Comparison of ENCODE assay signal across 1 cellular context in the genomic region with DNA sequence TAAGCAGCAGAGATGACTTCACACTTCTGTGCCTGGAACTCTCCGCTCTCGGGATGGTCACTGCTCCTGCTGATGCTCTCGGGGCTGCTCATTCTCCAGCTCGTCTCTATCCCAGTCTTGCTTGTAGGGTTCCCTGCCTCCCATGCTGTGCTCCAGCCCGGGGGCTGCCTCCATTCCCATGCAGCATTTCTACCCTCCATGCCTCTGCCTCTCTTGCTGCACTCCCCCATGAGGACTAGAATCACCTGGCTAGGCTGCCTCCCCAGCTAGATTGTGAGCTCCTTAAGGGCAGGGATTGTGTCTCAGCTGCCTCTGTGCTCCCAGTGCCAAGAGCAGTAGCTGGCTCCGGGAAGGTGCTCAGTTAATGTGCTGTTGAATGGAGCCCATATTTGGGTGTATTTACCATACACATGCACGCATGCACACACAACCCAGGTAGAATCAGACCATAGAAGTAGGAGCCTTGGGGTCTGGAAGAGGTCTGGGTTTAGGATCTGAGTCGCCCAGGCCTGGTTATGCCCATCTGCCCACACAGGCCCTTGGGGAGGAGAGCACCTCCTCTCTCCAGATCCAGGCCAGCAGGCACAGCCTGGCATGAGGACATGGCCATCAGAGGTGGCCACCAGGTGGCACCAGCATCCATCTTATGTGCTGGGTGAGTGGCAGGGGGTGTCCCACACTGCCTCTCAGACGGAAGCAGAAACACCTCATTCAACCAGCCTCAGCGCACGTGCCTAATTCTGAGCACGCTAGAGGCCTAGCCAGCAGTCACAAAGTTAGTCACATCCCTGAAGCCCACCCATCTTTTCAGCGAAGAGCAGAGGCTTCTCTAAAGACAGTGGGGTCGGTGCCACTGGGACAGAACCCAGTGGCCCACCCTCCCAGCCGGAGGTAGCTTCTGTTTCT.
A peak's percentile ranks its signal among the peaks of the same experiment; 100 is the strongest.
TF ChIP-seq lines count a peak whose summit lies in the region.

No MANE protein-coding gene starts in this region.

TF ChIP-seq in HepG2, 621 proteins besides CTCF, POLR2A, EP300 and RAD21 (continued from another document):
- TF ChIP-seq, protein P1, sequence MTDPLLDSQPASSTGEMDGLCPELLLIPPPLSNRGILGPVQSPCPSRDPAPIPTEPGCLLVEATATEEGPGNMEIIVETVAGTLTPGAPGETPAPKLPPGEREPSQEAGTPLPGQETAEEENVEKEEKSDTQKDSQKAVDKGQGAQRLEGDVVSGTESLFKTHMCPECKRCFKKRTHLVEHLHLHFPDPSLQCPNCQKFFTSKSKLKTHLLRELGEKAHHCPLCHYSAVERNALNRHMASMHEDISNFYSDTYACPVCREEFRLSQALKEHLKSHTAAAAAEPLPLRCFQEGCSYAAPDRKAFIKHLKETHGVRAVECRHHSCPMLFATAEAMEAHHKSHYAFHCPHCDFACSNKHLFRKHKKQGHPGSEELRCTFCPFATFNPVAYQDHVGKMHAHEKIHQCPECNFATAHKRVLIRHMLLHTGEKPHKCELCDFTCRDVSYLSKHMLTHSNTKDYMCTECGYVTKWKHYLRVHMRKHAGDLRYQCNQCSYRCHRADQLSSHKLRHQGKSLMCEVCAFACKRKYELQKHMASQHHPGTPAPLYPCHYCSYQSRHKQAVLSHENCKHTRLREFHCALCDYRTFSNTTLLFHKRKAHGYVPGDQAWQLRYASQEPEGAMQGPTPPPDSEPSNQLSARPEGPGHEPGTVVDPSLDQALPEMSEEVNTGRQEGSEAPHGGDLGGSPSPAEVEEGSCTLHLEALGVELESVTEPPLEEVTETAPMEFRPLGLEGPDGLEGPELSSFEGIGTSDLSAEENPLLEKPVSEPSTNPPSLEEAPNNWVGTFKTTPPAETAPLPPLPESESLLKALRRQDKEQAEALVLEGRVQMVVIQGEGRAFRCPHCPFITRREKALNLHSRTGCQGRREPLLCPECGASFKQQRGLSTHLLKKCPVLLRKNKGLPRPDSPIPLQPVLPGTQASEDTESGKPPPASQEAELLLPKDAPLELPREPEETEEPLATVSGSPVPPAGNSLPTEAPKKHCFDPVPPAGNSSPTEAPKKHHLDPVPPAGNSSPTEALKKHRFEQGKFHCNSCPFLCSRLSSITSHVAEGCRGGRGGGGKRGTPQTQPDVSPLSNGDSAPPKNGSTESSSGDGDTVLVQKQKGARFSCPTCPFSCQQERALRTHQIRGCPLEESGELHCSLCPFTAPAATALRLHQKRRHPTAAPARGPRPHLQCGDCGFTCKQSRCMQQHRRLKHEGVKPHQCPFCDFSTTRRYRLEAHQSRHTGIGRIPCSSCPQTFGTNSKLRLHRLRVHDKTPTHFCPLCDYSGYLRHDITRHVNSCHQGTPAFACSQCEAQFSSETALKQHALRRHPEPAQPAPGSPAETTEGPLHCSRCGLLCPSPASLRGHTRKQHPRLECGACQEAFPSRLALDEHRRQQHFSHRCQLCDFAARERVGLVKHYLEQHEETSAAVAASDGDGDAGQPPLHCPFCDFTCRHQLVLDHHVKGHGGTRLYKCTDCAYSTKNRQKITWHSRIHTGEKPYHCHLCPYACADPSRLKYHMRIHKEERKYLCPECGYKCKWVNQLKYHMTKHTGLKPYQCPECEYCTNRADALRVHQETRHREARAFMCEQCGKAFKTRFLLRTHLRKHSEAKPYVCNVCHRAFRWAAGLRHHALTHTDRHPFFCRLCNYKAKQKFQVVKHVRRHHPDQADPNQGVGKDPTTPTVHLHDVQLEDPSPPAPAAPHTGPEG (CRISPR knock-in tag; IDR thresholded peaks at IDR 0.05): no peak
- TF ChIP-seq ZNF629 (CRISPR knock-in tag; conservative IDR thresholded peaks at IDR 0.05) (no peak), IRX3 (CRISPR knock-in tag; IDR thresholded peaks at IDR 0.05; ENCODE audit: borderline replicate concordance, low read depth) (no peak), GLI4 (CRISPR knock-in tag; IDR thresholded peaks at IDR 0.05; ENCODE audit: borderline replicate concordance) (no peak), TRIM24 (CRISPR knock-in tag; IDR thresholded peaks at IDR 0.05) (no peak), GABPB1 (CRISPR knock-in tag; IDR thresholded peaks at IDR 0.05) (no peak), ZNF747 (CRISPR knock-in tag; IDR thresholded peaks at IDR 0.05; ENCODE audit: borderline replicate concordance) (no peak), ZMAT3 (CRISPR knock-in tag; conservative IDR thresholded peaks at IDR 0.05) (no peak), ZNF83 (CRISPR knock-in tag; IDR thresholded peaks at IDR 0.05; ENCODE audit: borderline replicate concordance) (no peak), RFX3 (CRISPR knock-in tag; IDR thresholded peaks at IDR 0.05) (no peak), ZNF605 (CRISPR knock-in tag; IDR thresholded peaks at IDR 0.05) (no peak), PHF8 (CRISPR knock-in tag; IDR thresholded peaks at IDR 0.05) (no peak)
- TF ChIP-seq, protein P2, sequence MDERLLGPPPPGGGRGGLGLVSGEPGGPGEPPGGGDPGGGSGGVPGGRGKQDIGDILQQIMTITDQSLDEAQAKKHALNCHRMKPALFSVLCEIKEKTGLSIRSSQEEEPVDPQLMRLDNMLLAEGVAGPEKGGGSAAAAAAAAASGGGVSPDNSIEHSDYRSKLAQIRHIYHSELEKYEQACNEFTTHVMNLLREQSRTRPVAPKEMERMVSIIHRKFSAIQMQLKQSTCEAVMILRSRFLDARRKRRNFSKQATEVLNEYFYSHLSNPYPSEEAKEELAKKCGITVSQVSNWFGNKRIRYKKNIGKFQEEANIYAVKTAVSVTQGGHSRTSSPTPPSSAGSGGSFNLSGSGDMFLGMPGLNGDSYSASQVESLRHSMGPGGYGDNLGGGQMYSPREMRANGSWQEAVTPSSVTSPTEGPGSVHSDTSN (CRISPR knock-in tag; IDR thresholded peaks at IDR 0.05): peak; percentile 65
- TF ChIP-seq, protein P3, sequence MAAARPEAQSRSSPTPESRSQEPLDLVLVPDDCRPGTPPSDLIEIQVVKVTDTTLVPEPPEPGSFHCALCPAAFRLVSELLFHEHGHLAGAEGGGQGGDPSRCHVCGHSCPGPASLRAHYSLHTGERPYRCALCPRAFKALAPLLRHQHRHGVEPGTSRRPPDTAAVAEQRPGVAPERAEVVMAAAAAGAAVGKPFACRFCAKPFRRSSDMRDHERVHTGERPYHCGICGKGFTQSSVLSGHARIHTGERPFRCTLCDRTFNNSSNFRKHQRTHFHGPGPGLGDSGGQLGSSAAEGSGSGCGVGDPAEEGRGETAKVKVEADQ (CRISPR knock-in tag; IDR thresholded peaks at IDR 0.05; ENCODE audit: borderline replicate concordance): no peak
- TF ChIP-seq, protein P4, sequence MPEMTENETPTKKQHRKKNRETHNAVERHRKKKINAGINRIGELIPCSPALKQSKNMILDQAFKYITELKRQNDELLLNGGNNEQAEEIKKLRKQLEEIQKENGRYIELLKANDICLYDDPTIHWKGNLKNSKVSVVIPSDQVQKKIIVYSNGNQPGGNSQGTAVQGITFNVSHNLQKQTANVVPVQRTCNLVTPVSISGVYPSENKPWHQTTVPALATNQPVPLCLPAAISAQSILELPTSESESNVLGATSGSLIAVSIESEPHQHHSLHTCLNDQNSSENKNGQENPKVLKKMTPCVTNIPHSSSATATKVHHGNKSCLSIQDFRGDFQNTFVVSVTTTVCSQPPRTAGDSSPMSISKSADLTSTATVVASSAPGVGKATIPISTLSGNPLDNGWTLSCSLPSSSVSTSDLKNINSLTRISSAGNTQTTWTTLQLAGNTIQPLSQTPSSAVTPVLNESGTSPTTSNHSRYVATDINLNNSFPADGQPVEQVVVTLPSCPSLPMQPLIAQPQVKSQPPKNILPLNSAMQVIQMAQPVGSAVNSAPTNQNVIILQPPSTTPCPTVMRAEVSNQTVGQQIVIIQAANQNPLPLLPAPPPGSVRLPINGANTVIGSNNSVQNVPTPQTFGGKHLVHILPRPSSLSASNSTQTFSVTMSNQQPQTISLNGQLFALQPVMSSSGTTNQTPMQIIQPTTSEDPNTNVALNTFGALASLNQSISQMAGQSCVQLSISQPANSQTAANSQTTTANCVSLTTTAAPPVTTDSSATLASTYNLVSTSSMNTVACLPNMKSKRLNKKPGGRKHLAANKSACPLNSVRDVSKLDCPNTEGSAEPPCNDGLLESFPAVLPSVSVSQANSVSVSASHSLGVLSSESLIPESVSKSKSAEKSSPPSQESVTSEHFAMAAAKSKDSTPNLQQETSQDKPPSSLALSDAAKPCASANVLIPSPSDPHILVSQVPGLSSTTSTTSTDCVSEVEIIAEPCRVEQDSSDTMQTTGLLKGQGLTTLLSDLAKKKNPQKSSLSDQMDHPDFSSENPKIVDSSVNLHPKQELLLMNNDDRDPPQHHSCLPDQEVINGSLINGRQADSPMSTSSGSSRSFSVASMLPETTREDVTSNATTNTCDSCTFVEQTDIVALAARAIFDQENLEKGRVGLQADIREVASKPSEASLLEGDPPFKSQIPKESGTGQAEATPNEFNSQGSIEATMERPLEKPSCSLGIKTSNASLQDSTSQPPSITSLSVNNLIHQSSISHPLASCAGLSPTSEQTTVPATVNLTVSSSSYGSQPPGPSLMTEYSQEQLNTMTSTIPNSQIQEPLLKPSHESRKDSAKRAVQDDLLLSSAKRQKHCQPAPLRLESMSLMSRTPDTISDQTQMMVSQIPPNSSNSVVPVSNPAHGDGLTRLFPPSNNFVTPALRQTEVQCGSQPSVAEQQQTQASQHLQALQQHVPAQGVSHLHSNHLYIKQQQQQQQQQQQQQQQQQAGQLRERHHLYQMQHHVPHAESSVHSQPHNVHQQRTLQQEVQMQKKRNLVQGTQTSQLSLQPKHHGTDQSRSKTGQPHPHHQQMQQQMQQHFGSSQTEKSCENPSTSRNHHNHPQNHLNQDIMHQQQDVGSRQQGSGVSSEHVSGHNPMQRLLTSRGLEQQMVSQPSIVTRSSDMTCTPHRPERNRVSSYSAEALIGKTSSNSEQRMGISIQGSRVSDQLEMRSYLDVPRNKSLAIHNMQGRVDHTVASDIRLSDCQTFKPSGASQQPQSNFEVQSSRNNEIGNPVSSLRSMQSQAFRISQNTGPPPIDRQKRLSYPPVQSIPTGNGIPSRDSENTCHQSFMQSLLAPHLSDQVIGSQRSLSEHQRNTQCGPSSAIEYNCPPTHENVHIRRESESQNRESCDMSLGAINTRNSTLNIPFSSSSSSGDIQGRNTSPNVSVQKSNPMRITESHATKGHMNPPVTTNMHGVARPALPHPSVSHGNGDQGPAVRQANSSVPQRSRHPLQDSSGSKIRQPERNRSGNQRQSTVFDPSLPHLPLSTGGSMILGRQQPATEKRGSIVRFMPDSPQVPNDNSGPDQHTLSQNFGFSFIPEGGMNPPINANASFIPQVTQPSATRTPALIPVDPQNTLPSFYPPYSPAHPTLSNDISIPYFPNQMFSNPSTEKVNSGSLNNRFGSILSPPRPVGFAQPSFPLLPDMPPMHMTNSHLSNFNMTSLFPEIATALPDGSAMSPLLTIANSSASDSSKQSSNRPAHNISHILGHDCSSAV (CRISPR knock-in tag; IDR thresholded peaks at IDR 0.05; ENCODE audit: borderline replicate concordance): no peak
